19 cellular contexts compared by ENCODE assay signal in genomic region chr13:25319781-25320180, GRCh38. TPM values are rescaled to one million over a fixed set of nuclear protein-coding genes. Genes with fewer than 3 reads are reported as not detected.
DNase-seq lines count a peak whose midpoint lies in the region; ATAC-seq, FAIRE-seq and TF ChIP-seq lines count a peak whose summit lies in the region.
"Had no signal": no experiment of that assay in that cellular context is flagged by ENCODE, and none has a peak within 500 bp of the region (broad histone marks: within the 10 kb centered on the region; RNA-seq: fewer than 3 reads in every experiment).

No MANE protein-coding gene starts in this region.

- no peak for FAIRE-seq in GM12892 (lab: Jason Lieb, UNC)

- H3K4me2 ChIP-seq in mesenchymal stem cell (ENCODE audit: low read length, poor library complexity, severe bottlenecking): no peak overlapping the region

- no peak overlapping the region for H2BK5ac ChIP-seq in mesenchymal stem cell (ENCODE audit: low read depth, low read length, poor library complexity, severe bottlenecking)

- TF ChIP-seq POLR2A in GM12892 (IDR thresholded peaks at IDR 0.05; ENCODE audit: low read depth, low read length): no peak

- H3K36me3 Mint-ChIP-seq in HFFc6 (ENCODE audit: low read depth): peaks cover 22% of the 10 kb centered on the region

- H4K91ac ChIP-seq in mesenchymal stem cell (ENCODE audit: low read length): no peak overlapping the region

- H2BK12ac ChIP-seq in mesenchymal stem cell (ENCODE audit: low read length in 2 of 2): no peak overlapping the region

- no peak overlapping the region for H4K8ac ChIP-seq in mesenchymal stem cell (ENCODE audit: low read length)

- no peaks in the 10 kb centered on the region for H3K27me3 ChIP-seq in RWPE2 (ENCODE audit: insufficient read depth, poor library complexity, severe bottlenecking)
- no peaks in the 10 kb centered on the region for H3K27me3 ChIP-seq in mesenchymal stem cell (ENCODE audit: control insufficient read depth in 1 of 2, insufficient read depth in 1 of 2, low read length in 2 of 2)

- H3K9ac ChIP-seq in mesenchymal stem cell (ENCODE audit: low read length): peak overlapping the region; percentile 29

- no peak overlapping the region for H3K14ac ChIP-seq in mesenchymal stem cell (ENCODE audit: low read length in 2 of 2)

- H3K79me1 ChIP-seq in mesenchymal stem cell (replicated peaks; ENCODE audit: low read length, poor library complexity, severe bottlenecking): peaks cover 8% of the 10 kb centered on the region

- no peak overlapping the region for H3K4me3 Mint-ChIP-seq in HFFc6
- H3K4me3 Mint-ChIP-seq: T-cell had no signal

- H2BK15ac ChIP-seq in mesenchymal stem cell (ENCODE audit: low read depth, poor library complexity, severe bottlenecking): no peak overlapping the region

- no peak overlapping the region for H2AFZ ChIP-seq in mesenchymal stem cell (ENCODE audit: low read depth, low read length)

- TF ChIP-seq CTCF in HFFc6 (IDR thresholded peaks at IDR 0.05) (no peak), RWPE2 (IDR thresholded peaks at IDR 0.05; ENCODE audit: poor library complexity, severe bottlenecking) (no peak), fibroblast of mammary gland (conservative IDR thresholded peaks at IDR 0.05; ENCODE audit: control insufficient read depth, insufficient read depth, low read depth, low read length) (no peak)

- no peak for ATAC-seq in RWPE2 (ENCODE audit: low read depth)
- ATAC-seq in GM21381 (IDR thresholded peaks at IDR 0.05; ENCODE audit: unreplicated experiment): no peak
- ATAC-seq: SK-N-SH treated with all-trans-retinoic acid at 6 μM for 48 hours, T-cell had no signal

- H2AK5ac ChIP-seq in mesenchymal stem cell (ENCODE audit: low read length, severe bottlenecking): no peak overlapping the region

- no peak overlapping the region for H3K18ac ChIP-seq in mesenchymal stem cell (ENCODE audit: low read depth in 1 of 2, low read length in 2 of 2)

- H2BK120ac ChIP-seq in mesenchymal stem cell (ENCODE audit: low read depth, low read length): no peak overlapping the region

- no peak overlapping the region for H3K4me3 ChIP-seq in RWPE2 (ENCODE audit: severe bottlenecking)
- H3K4me3 ChIP-seq in fibroblast of mammary gland (ENCODE audit: control insufficient read depth, low read depth, low read length): no peak overlapping the region
- H3K4me3 ChIP-seq in mesenchymal stem cell (ENCODE audit: insufficient read depth in 1 of 2, low read depth in 1 of 2, low read length in 2 of 2): no peak overlapping the region

- H3K23ac ChIP-seq in mesenchymal stem cell (ENCODE audit: low read length in 2 of 2): no peak overlapping the region

- H3K27ac Mint-ChIP-seq in HFFc6: peak overlapping the region; percentile 21; the same call in 1 of the 2 replicates
- H3K27ac Mint-ChIP-seq: T-cell had no signal

- WGBS in mesenchymal stem cell: no CpG with 5 or more reads among the region's 1 CpG

- DNase-seq in HFFc6: no peak
- DNase-seq in RWPE2 (ENCODE audit: low spot score): no peak
- DNase-seq in fibroblast of mammary gland (ENCODE audit: low read depth): peak; percentile 32
- peak; percentile 22 for DNase-seq in mesenchymal stem cell
- no peak for DNase-seq in GM12892 (ENCODE audit: insufficient read length)
- no peak for DNase-seq in DMS153 treated with DMSO at 0.1 percent for 48 hours (lab: John Stamatoyannopoulos, UW; ENCODE audit: unreplicated experiment)
- DNase-seq: AML-193, GF-D8, NCI-H1436, NCI-H2029, NCI-H2171 treated with DMSO at 0.1 percent for 48 hours, NCI-H774, OCI-M1, SHP77 treated with DMSO at 0.1 percent for 48 hours, T-cell had no signal

- H3K27ac ChIP-seq in RWPE2 (ENCODE audit: poor library complexity, severe bottlenecking): peak overlapping the region; percentile 92
- no peak overlapping the region for H3K27ac ChIP-seq in mesenchymal stem cell (ENCODE audit: low read length, poor library complexity, severe bottlenecking)
- H3K27ac ChIP-seq: C4-2B, HL-60 had no signal

- no peaks in the 10 kb centered on the region for H3K9me3 Mint-ChIP-seq in HFFc6
- H3K9me3 Mint-ChIP-seq: T-cell had no signal

- H3K27me3 Mint-ChIP-seq in HFFc6 (ENCODE audit: insufficient read depth): no peaks in the 10 kb centered on the region
- H3K27me3 Mint-ChIP-seq: T-cell had no signal

- peaks cover 24% of the 10 kb centered on the region for H3K4me1 Mint-ChIP-seq in HFFc6 (ENCODE audit: low read depth)

- no peak overlapping the region for H3K4ac ChIP-seq in mesenchymal stem cell (ENCODE audit: low read depth in 1 of 2, low read length in 2 of 2)

- H3K4me1 ChIP-seq in RWPE2 (ENCODE audit: insufficient read depth, poor library complexity, severe bottlenecking): peaks cover 38% of the 10 kb centered on the region
- H3K4me1 ChIP-seq in mesenchymal stem cell (ENCODE audit: control insufficient read depth, insufficient read depth, low read depth, low read length): peaks cover 1% of the 10 kb centered on the region

- peaks cover 95% of the 10 kb centered on the region for H3K36me3 ChIP-seq in RWPE2 (ENCODE audit: low read depth)
- peaks cover 5 to 90% of the 10 kb centered on the region in 2 experiments for H3K36me3 ChIP-seq in mesenchymal stem cell (ENCODE audit: control insufficient read depth in 1 of 2, insufficient read depth in 2 of 2, low read depth in 1 of 2, low read length in 2 of 2)

- H3K9me3 ChIP-seq in RWPE2 (ENCODE audit: severe bottlenecking): no peaks in the 10 kb centered on the region
- H3K9me3 ChIP-seq in mesenchymal stem cell (ENCODE audit: control insufficient read depth, low read length): no peaks in the 10 kb centered on the region

RNA-seq across cellular contexts. Expression of gene NUP58, which starts 18.4 kb away (rescaled TPM):
- 10 to 100 TPM; 44.6 to 51.6 (median 46.8) TPM for total RNA-seq in HFFc6 (2021; fragmentation: NEBNext Ultra II Directional; extraction: Animal tissue kit (Norgen Biotek cat#: 25700))
- 19.7 TPM for polyA plus RNA-seq in mesenchymal stem cell (2013, experiment 1 of 2)
- 22.1 TPM for polyA plus RNA-seq in mesenchymal stem cell (2013, experiment 2 of 2)
- 45.7 TPM for polyA plus RNA-seq in GM12892 (2012; ENCODE audit: missing spikeins)

RNA-seq across cellular contexts. Expression of gene MTMR6, which starts 32.5 kb away (rescaled TPM):
- total RNA-seq in HFFc6 (2021; fragmentation: NEBNext Ultra II Directional; extraction: Animal tissue kit (Norgen Biotek cat#: 25700)): 10 to 100 TPM; 23.5 to 31.0 (median 28.4) TPM
- 14.3 TPM for polyA plus RNA-seq in mesenchymal stem cell (2013, experiment 1 of 2)
- polyA plus RNA-seq in mesenchymal stem cell (2013, experiment 2 of 2): 15.1 TPM
- polyA plus RNA-seq in GM12892 (2012; ENCODE audit: missing spikeins): 8.6 TPM

RNA-seq across cellular contexts. Expression of gene ATP8A2, which starts 52.0 kb away (rescaled TPM):
- total RNA-seq in HFFc6 (2021; fragmentation: NEBNext Ultra II Directional; extraction: Animal tissue kit (Norgen Biotek cat#: 25700)): under 1 TPM in 1 of 6 experiments, not detected in 5; 0.02 TPM
- 0.33 TPM for polyA plus RNA-seq in mesenchymal stem cell (2013, experiment 1 of 2)
- 0.27 TPM for polyA plus RNA-seq in mesenchymal stem cell (2013, experiment 2 of 2)
- not detected for polyA plus RNA-seq in GM12892 (2012; ENCODE audit: missing spikeins)

Comparison
In these comparisons a context has a peak if more than half of its experiments do, and no peak if none do; other contexts are left out.
1. DNase-seq: peak in fibroblast of mammary gland (single experiment) and mesenchymal stem cell (single experiment); none in HFFc6 (single experiment), RWPE2 (single experiment), GM12892 (single experiment) and DMS153 treated with DMSO at 0.1 percent for 48 hours (single experiment).